ENCODE assay signal across 16 cellular contexts in genomic region chr7:70668606-70669358, GRCh38.
DNase-seq lines count a peak whose midpoint lies in the region; ATAC-seq, FAIRE-seq and TF ChIP-seq lines count a peak whose summit lies in the region.
"Had no signal": no experiment of that assay in that cellular context is flagged by ENCODE, and none has a peak within 500 bp of the region (broad histone marks: within the 10 kb centered on the region; RNA-seq: fewer than 3 reads in every experiment).

No MANE protein-coding gene starts in this region.

- no peak for ATAC-seq in HepG2
- ATAC-seq: sciatic nerve; stimulated activated naive CD8-positive, alpha-beta T cell treated with anti-CD3 and anti-CD28 coated beads, Interleukin-15, Interleukin-2, amounts not matched to agents 100 U/mL and 50 U/mL, for 24 hours had no signal

- H3K9me3 Mint-ChIP-seq in endodermal cell, result no peaks in the 10 kb centered on the region
- H3K9me3 Mint-ChIP-seq: nephron had no signal

- H3K9ac ChIP-seq in liver (ENCODE audit: low read depth in 1 of 2, low read length in 2 of 2) (no peak overlapping the region), HepG2 (ENCODE audit: insufficient read depth, low read depth, low read length) (no peak overlapping the region), endodermal cell (ENCODE audit: extremely low read depth, low read length, poor library complexity, severe bottlenecking) (no peak overlapping the region)

- peaks cover 9% of the 10 kb centered on the region for H3K36me3 Mint-ChIP-seq in endodermal cell (ENCODE audit: low read depth)

- no TSS peak for BruUV-seq in HepG2 (replicated peaks; lab: Mats Ljungman, UMichigan)

- TF ChIP-seq RAD21 in liver (IDR thresholded peaks at IDR 0.05), result peak; percentile 40 to 56
- no peak for TF ChIP-seq RAD21 in HepG2 (CRISPR knock-in tag; IDR thresholded peaks at IDR 0.05)

- TF ChIP-seq CTCF in liver (IDR thresholded peaks at IDR 0.05; ENCODE audit: low read depth, low read length, missing input control), result peak; percentile 10
- TF ChIP-seq CTCF in HepG2 (CRISPR knock-in tag; IDR thresholded peaks at IDR 0.05), result no peak
- no peak for TF ChIP-seq CTCF in endodermal cell (conservative IDR thresholded peaks at IDR 0.05)
- TF ChIP-seq CTCF in foreskin fibroblast (IDR thresholded peaks at IDR 0.05; ENCODE audit: low read depth, low read length), result no peak

- H3K9me3 ChIP-seq in liver (ENCODE audit: control insufficient read depth in 4 of 4, low read length in 3 of 4), result no peaks in the 10 kb centered on the region
- no peaks in the 10 kb centered on the region for H3K9me3 ChIP-seq in HepG2 (ENCODE audit: low read length)
- no peaks in the 10 kb centered on the region for H3K9me3 ChIP-seq in endodermal cell (ENCODE audit: control insufficient read depth, low read length)

- H3K27me3 ChIP-seq in liver (ENCODE audit: control insufficient read depth in 4 of 4, insufficient read depth in 4 of 4, low read length in 3 of 4) (no peaks in the 10 kb centered on the region), HepG2 (ENCODE audit: control insufficient read depth in 1 of 2, insufficient read depth in 2 of 2, low read length in 2 of 2) (no peaks in the 10 kb centered on the region), endodermal cell (ENCODE audit: control insufficient read depth, insufficient read depth, low read length, poor library complexity, severe bottlenecking) (no peaks in the 10 kb centered on the region)
- H3K27me3 ChIP-seq: SJSA1 had no signal

- H3K27ac Mint-ChIP-seq in endodermal cell, result peak overlapping the region; percentile 13
- H3K27ac Mint-ChIP-seq: HFFc6, nephron had no signal

- peaks cover 14% of the 10 kb centered on the region for H3K27me3 Mint-ChIP-seq in endodermal cell (ENCODE audit: insufficient read depth)

- no peak for TF ChIP-seq POLR2A in HepG2 (IDR thresholded peaks at IDR 0.05; ENCODE audit: insufficient read depth in 1 of 2, low read depth in 2 of 2, low read length in 2 of 2)

- 67% methylated on average over 16 of the region's 16 CpGs for WGBS in liver
- 32% methylated on average over 10 of the region's 16 CpGs for WGBS in HepG2 (ENCODE audit: low lambda C conversion rate)
- WGBS in endodermal cell (ENCODE audit: insufficient coverage in 1 of 2, insufficient read length in 1 of 2), 2 experiments, result 85 to 90% methylated on average over 10 to 16 of the region's 16 CpGs

- intact Hi-C loops in HepG2 (cut with micrococcal nuclease; ENCODE audit: unreplicated experiment), result no loop called here

- H3K4me1 Mint-ChIP-seq in endodermal cell, result peaks cover 9% of the 10 kb centered on the region

- peak overlapping the region; percentile 3 to 63 for H3K27ac ChIP-seq in liver (ENCODE audit: low read depth in 1 of 2, low read length in 2 of 2)
- H3K27ac ChIP-seq in HepG2 (ENCODE audit: extremely low read length, insufficient read depth, low read length), result no peak overlapping the region
- no peak overlapping the region for H3K27ac ChIP-seq in endodermal cell (ENCODE audit: low read depth, low read length)
- H3K27ac ChIP-seq: SJSA1 had no signal

- H3K36me3 ChIP-seq in liver (ENCODE audit: control insufficient read depth in 4 of 4, insufficient read depth in 3 of 4, low read depth in 1 of 4, low read length in 3 of 4) (no peaks in the 10 kb centered on the region), HepG2 (replicated peaks in 1 of 2; ENCODE audit: control insufficient read depth in 1 of 2, insufficient read depth in 2 of 2, low read length in 2 of 2) (no peaks in the 10 kb centered on the region), endodermal cell (ENCODE audit: control insufficient read depth, insufficient read depth, low read length) (no peaks in the 10 kb centered on the region)
- H3K36me3 ChIP-seq: SJSA1 had no signal

- CTCF ChIA-PET in HepG2 (lab: Yijun Ruan, JAX; ENCODE audit: low intra/inter-chr PET ratio, low total read pairs), result no interaction called here

- no peak for TF ChIP-seq EP300 in HepG2 (IDR thresholded peaks at IDR 0.05; ENCODE audit: low read depth in 2 of 2, low read length in 2 of 2)
- TF ChIP-seq EP300 in HepG2 (CRISPR knock-in tag; IDR thresholded peaks at IDR 0.05; ENCODE audit: borderline replicate concordance), result no peak

- no peak overlapping the region for H2AFZ ChIP-seq in HepG2 (ENCODE audit: low read length)

- H3K4me3 ChIP-seq in liver (ENCODE audit: low read depth in 1 of 3, low read length in 3 of 3), result no peak overlapping the region
- H3K4me3 ChIP-seq in HepG2 (replicated peaks in 1 of 3; ENCODE audit: insufficient read depth in 1 of 3, low read depth in 2 of 3, low read length in 3 of 3), result no peak overlapping the region
- H3K4me3 ChIP-seq in endodermal cell (ENCODE audit: low read length), result no peak overlapping the region
- H3K4me3 ChIP-seq in foreskin fibroblast (ENCODE audit: low read depth in 1 of 2, low read length in 2 of 2), result no peak overlapping the region
- H3K4me3 ChIP-seq: SJSA1 had no signal

- H3K4me3 Mint-ChIP-seq in endodermal cell, result no peak overlapping the region
- H3K4me3 Mint-ChIP-seq: HFFc6, nephron had no signal

- H3K79me2 ChIP-seq in HepG2 (ENCODE audit: insufficient read depth, low read length), result no peaks in the 10 kb centered on the region

- DNase-seq in HepG2 (ENCODE audit: low spot score), result no peak
- no peak for DNase-seq in endodermal cell
- DNase-seq in myocyte (ENCODE audit: low read depth), result peak; percentile 88
- no peak for DNase-seq in foreskin fibroblast
- DNase-seq in CD1c-positive myeloid dendritic cell (ENCODE audit: extremely low spot score), result no peak
- DNase-seq in NCI-H526 (lab: John Stamatoyannopoulos, UW), result no peak
- DNase-seq in NCI-H1930 (lab: John Stamatoyannopoulos, UW), result no peak
- DNase-seq: activated effector memory CD4-positive, alpha-beta T cell treated with anti-CD3 and anti-CD28 coated beads, Interleukin-2, amount 50 U/mL, for 16 hours; effector memory CD4-positive, alpha-beta T cell; HFFc6; kidney; stimulated activated naive CD8-positive, alpha-beta T cell treated with anti-CD3 and anti-CD28 coated beads, Interleukin-15, Interleukin-2, amounts not matched to agents 100 U/mL and 50 U/mL, for 24 hours had no signal

- FAIRE-seq in HepG2 (lab: Jason Lieb, UNC), result no peak
- FAIRE-seq: kidney had no signal

- H3K4me1 ChIP-seq in liver (ENCODE audit: control insufficient read depth in 4 of 4, insufficient read depth in 4 of 4, low read length in 3 of 4) (peaks cover 0 to 17% (median 1%) of the 10 kb centered on the region in 4 donors), HepG2 (ENCODE audit: insufficient read depth, low read length) (no peaks in the 10 kb centered on the region), endodermal cell (ENCODE audit: control insufficient read depth, insufficient read depth, low read length) (peaks cover 14% of the 10 kb centered on the region)
- H3K4me1 ChIP-seq: SJSA1 had no signal

- no peaks in the 10 kb centered on the region for H4K20me1 ChIP-seq in HepG2 (ENCODE audit: insufficient read depth, low read length)

- H3K4me2 ChIP-seq in HepG2 (ENCODE audit: low read depth, low read length), result no peak overlapping the region

- POLR2A ChIA-PET in HepG2 (lab: Yijun Ruan, JAX), result no interaction called here

- in situ Hi-C loops in HepG2 (cut with HindIII; ENCODE audit: extremely low pct_ligation_motif_present, low pct_unique_long_range_greater_than_20kb), result no loop called here

TF ChIP-seq in liver, 16 proteins besides CTCF, POLR2A, EP300 and RAD21 (continues in another document):
- no peak for TF ChIP-seq ATF3 (IDR thresholded peaks at IDR 0.05)
- peak; percentile 56 to 67 for TF ChIP-seq HNF4A (conservative IDR thresholded peaks at IDR 0.05)
- no peak for TF ChIP-seq FOXA2 (IDR thresholded peaks at IDR 0.05)
- peak; percentile 53 for TF ChIP-seq SP1 (IDR thresholded peaks at IDR 0.05)
- TF ChIP-seq RXRA (IDR thresholded peaks at IDR 0.05), result peak; percentile 68 to 81
- TF ChIP-seq MAX (IDR thresholded peaks at IDR 0.05), result peak; percentile 60

TF ChIP-seq in HepG2, 621 proteins besides CTCF, POLR2A, EP300 and RAD21:
- TF ChIP-seq HNRNPUL1 (IDR thresholded peaks at IDR 0.05; ENCODE audit: low read depth, low read length) (no peak), ZNF207 (IDR thresholded peaks at IDR 0.05; ENCODE audit: borderline replicate concordance) (no peak), ZNF337 (CRISPR knock-in tag; IDR thresholded peaks at IDR 0.05; ENCODE audit: borderline replicate concordance, low read depth) (no peak), GATA4 (IDR thresholded peaks at IDR 0.05; ENCODE audit: borderline replicate concordance, low read depth) (no peak), SNAPC4 (CRISPR knock-in tag; IDR thresholded peaks at IDR 0.05) (no peak), ZNF460 (CRISPR knock-in tag; IDR thresholded peaks at IDR 0.05; ENCODE audit: borderline replicate concordance) (no peak), ZNF180 (CRISPR knock-in tag; IDR thresholded peaks at IDR 0.05; ENCODE audit: borderline replicate concordance, low read depth) (no peak)

Comparison
In these comparisons a context has a peak if more than half of its experiments do, and no peak if none do; other contexts are left out.
1. H3K27ac ChIP-seq: peak in liver (2 of 2); none in HepG2 (single experiment) and endodermal cell (single experiment).